1 cellular context compared by ENCODE assay signal in genomic region chr5:31537856-31538255, GRCh38.
TF ChIP-seq lines count a peak whose summit lies in the region.

No MANE protein-coding gene starts in this region.

TF ChIP-seq in IMR-90, 13 proteins besides CTCF, POLR2A, EP300 and RAD21:
- TF ChIP-seq MXI1 (IDR thresholded peaks at IDR 0.05; ENCODE audit: borderline replicate concordance, low read depth, low read length), result 0 out of 2 replicates have a peak, but pooled peaks have one; percentile 23
- TF ChIP-seq RFX5 (IDR thresholded peaks at IDR 0.05; ENCODE audit: low read depth, low read length), result no peak
- no peak for TF ChIP-seq MAFK (IDR thresholded peaks at IDR 0.05; ENCODE audit: low read depth, low read length)
- TF ChIP-seq USF2 (IDR thresholded peaks at IDR 0.05; ENCODE audit: low read depth, low read length), result no peak
- no peak for TF ChIP-seq MAZ (IDR thresholded peaks at IDR 0.05; ENCODE audit: borderline replicate concordance, low read depth, low read length)
